In genomic region chr18:44781890-44782289, GRCh38 we compare ENCODE assay signal across 15 cellular contexts.
DNase-seq lines count a peak whose midpoint lies in the region; TF ChIP-seq lines count a peak whose summit lies in the region.
"Had no signal": no experiment of that assay in that cellular context is flagged by ENCODE, and none has a peak within 500 bp of the region (broad histone marks: within the 10 kb centered on the region; RNA-seq: fewer than 3 reads in every experiment).

No MANE protein-coding gene starts in this region.

- no peaks in the 10 kb centered on the region for H3K27me3 ChIP-seq in tibial artery
- no peaks in the 10 kb centered on the region for H3K27me3 ChIP-seq in WERI-Rb-1 (ENCODE audit: insufficient read depth, low read depth, severe bottlenecking)
- H3K27me3 ChIP-seq in dorsolateral prefrontal cortex: no peaks in the 10 kb centered on the region
- H3K27me3 ChIP-seq: SJCRH30, tibial nerve had no signal

- TF ChIP-seq CTCF in coronary artery (IDR thresholded peaks at IDR 0.05) (no peak), tibial artery (IDR thresholded peaks at IDR 0.05) (no peak), WERI-Rb-1 (IDR thresholded peaks at IDR 0.05; ENCODE audit: low read depth, low read length) (no peak), dorsolateral prefrontal cortex (IDR thresholded peaks at IDR 0.05 in 54 of 56, conservative IDR thresholded peaks at IDR 0.05 in 2 of 56; ENCODE audit: low read depth in 1 of 56, partially characterized antibody in 56 of 56) (no peak)

- peaks cover 0 to 75% (median 39%) of the 10 kb centered on the region in 4 donors for H3K4me1 ChIP-seq in tibial artery

- no peaks in the 10 kb centered on the region for H3K36me3 ChIP-seq in tibial artery
- no peaks in the 10 kb centered on the region for H3K36me3 ChIP-seq in WERI-Rb-1
- H3K36me3 ChIP-seq: SJCRH30, tibial nerve had no signal

- intact Hi-C loops in tibial artery (cut with DNase I; ENCODE audit: low total_unique reads): no loop called here
- intact Hi-C loops in dorsolateral prefrontal cortex (cut with DNase I): no loop called here

- H3K4me3 ChIP-seq in coronary artery (no peak overlapping the region), tibial artery (no peak overlapping the region), WERI-Rb-1 (ENCODE audit: low read depth, low read length) (no peak overlapping the region), dorsolateral prefrontal cortex (no peak overlapping the region)
- H3K4me3 ChIP-seq: SJCRH30, tibial nerve had no signal

- H3K9me3 ChIP-seq in tibial artery (no peaks in the 10 kb centered on the region), WERI-Rb-1 (ENCODE audit: severe bottlenecking) (no peaks in the 10 kb centered on the region)
- H3K9me3 ChIP-seq: SJCRH30, tibial nerve had no signal

- H3K27ac ChIP-seq in coronary artery: peak overlapping the region; percentile 20 to 61
- peak overlapping the region; percentile 44 to 55 for H3K27ac ChIP-seq in tibial artery
- H3K27ac ChIP-seq in WERI-Rb-1: no peak overlapping the region
- no peak overlapping the region for H3K27ac ChIP-seq in dorsolateral prefrontal cortex
- H3K27ac ChIP-seq: parathyroid adenoma, SJCRH30 had no signal

- DNase-seq in LHCN-M2 (ENCODE audit: low read depth) (peak; percentile 61), coronary artery (ENCODE audit: low spot score) (no peak), kidney tubule cell (ENCODE audit: low spot score) (peak; percentile 36), tibial artery (no peak), WERI-Rb-1 (no peak), amygdala (lab: John Stamatoyannopoulos, UW) (no peak), dorsolateral prefrontal cortex (no peak), NCI-H1092 (lab: John Stamatoyannopoulos, UW) (no peak)
- DNase-seq: activated gamma-delta T cell; effector memory CD8-positive, alpha-beta T cell; kidney; NCI-H345 had no signal

Comparison
In these comparisons a context has a peak if more than half of its experiments do, and no peak if none do; other contexts are left out.
1. DNase-seq: peak in LHCN-M2 (single experiment) and kidney tubule cell (single experiment); none in coronary artery (single experiment), tibial artery (0 of 2), WERI-Rb-1 (single experiment), amygdala (0 of 56), dorsolateral prefrontal cortex (0 of 10) and NCI-H1092 (single experiment).
2. H3K27ac ChIP-seq: peak in coronary artery (2 of 2) and tibial artery (2 of 2); none in WERI-Rb-1 (single experiment) and dorsolateral prefrontal cortex (0 of 59).